ENCODE assay signal across 15 cellular contexts in genomic region chr10:86671985-86672710, GRCh38. TPM values are rescaled to one million over a fixed set of nuclear protein-coding genes. Genes with fewer than 3 reads are reported as not detected.
A peak's percentile ranks its signal among the peaks of the same experiment; 100 is the strongest.
DNase-seq lines count a peak whose midpoint lies in the region; ATAC-seq, FAIRE-seq and TF ChIP-seq lines count a peak whose summit lies in the region.
"Had no signal": no experiment of that assay in that cellular context is flagged by ENCODE, and none has a peak within 500 bp of the region (broad histone marks: within the 10 kb centered on the region; RNA-seq: fewer than 3 reads in every experiment).

No MANE protein-coding gene starts in this region.

- H3K9me3 ChIP-seq in IMR-90 (ENCODE audit: control insufficient read depth, insufficient read depth, low read length), result no peaks in the 10 kb centered on the region
- H3K9me3 ChIP-seq in HepG2 (ENCODE audit: low read length), result no peaks in the 10 kb centered on the region
- H3K9me3 ChIP-seq in stomach smooth muscle (ENCODE audit: control insufficient read depth in 2 of 2, low read length in 2 of 2), result no peaks in the 10 kb centered on the region
- no peaks in the 10 kb centered on the region for H3K9me3 ChIP-seq in GM23248 (ENCODE audit: low read depth)
- H3K9me3 ChIP-seq: Peyer's patch had no signal

- DNase-seq in IMR-90, result peak; percentile 25
- peak; percentile 87 for DNase-seq in coronary artery (ENCODE audit: low spot score)
- DNase-seq in HepG2 (ENCODE audit: low spot score), result no peak
- no peak for DNase-seq in naive thymus-derived CD8-positive, alpha-beta T cell
- DNase-seq in LoVo (ENCODE audit: low spot score), result no peak
- DNase-seq in GM23248, result no peak
- DNase-seq: activated T-cell treated with anti-CD3 and anti-CD28 coated beads, Interleukin-2, amount 50 U/mL, for 4 hours; NCI-H2081; Peyer's patch had no signal

- no peak for TF ChIP-seq CTCF in IMR-90 (conservative IDR thresholded peaks at IDR 0.05; ENCODE audit: low read depth, low read length)
- no peak for TF ChIP-seq CTCF in coronary artery (IDR thresholded peaks at IDR 0.05)
- TF ChIP-seq CTCF in HepG2 (CRISPR knock-in tag; IDR thresholded peaks at IDR 0.05), result no peak

- H3K9ac ChIP-seq in IMR-90 (ENCODE audit: low read depth, low read length) (no peak overlapping the region), HepG2 (ENCODE audit: insufficient read depth, low read depth, low read length) (no peak overlapping the region), stomach smooth muscle (ENCODE audit: low read length in 2 of 2) (peak overlapping the region; percentile 52 to 58), GM23248 (no peak overlapping the region)

- no peaks in the 10 kb centered on the region for H3F3A ChIP-seq in GM23248 (ENCODE audit: insufficient read depth)

- CTCF ChIA-PET in IMR-90 (lab: Yijun Ruan, JAX), result interaction anchor here (1.0 to 1.3 kb wide), 2 partner anchors 12 to 271 kb away, joined by 3 to 4 read pairs; no protein-coding TSS in a partner anchor
- CTCF ChIA-PET in HepG2 (lab: Yijun Ruan, JAX; ENCODE audit: low intra/inter-chr PET ratio, low total read pairs), result no interaction called here

- POLR2A ChIA-PET in IMR-90 (lab: Charles Lee; ENCODE audit: unreplicated experiment), result no interaction called here
- POLR2A ChIA-PET in HepG2 (lab: Yijun Ruan, JAX), result no interaction called here
- POLR2A ChIA-PET in naive thymus-derived CD8-positive, alpha-beta T cell (lab: Charles Lee), result no interaction called here

- H3K79me1 ChIP-seq in IMR-90 (ENCODE audit: low read depth in 1 of 2, low read length in 2 of 2), result peaks cover 0 to 15% of the 10 kb centered on the region in 2 experiments; a peak in 2 of 4 replicates

- peak overlapping the region; percentile 26 for H2AK9ac ChIP-seq in IMR-90 (replicated peaks; ENCODE audit: low read depth, low read length, poor library complexity)

- in situ Hi-C loops in IMR-90 (cut with MboI; ENCODE audit: low sequenced_read_pairs) (no loop called here), HepG2 (cut with HindIII; ENCODE audit: extremely low pct_ligation_motif_present, low pct_unique_long_range_greater_than_20kb) (no loop called here), GM23248 (cut with MboI) (no loop called here)

- BruUV-seq in IMR-90 (replicated peaks; lab: Mats Ljungman, UMichigan) (no TSS peak), HepG2 (replicated peaks; lab: Mats Ljungman, UMichigan) (no TSS peak)

- H2BK120ac ChIP-seq in IMR-90 (ENCODE audit: low read depth, low read length), result no peak overlapping the region

- no peaks in the 10 kb centered on the region for H3K36me3 ChIP-seq in IMR-90 (ENCODE audit: control insufficient read depth, insufficient read depth, low read length)
- H3K36me3 ChIP-seq in HepG2 (replicated peaks in 1 of 2; ENCODE audit: control insufficient read depth in 1 of 2, insufficient read depth in 2 of 2, low read length in 2 of 2), result no peaks in the 10 kb centered on the region
- no peaks in the 10 kb centered on the region for H3K36me3 ChIP-seq in stomach smooth muscle (ENCODE audit: control insufficient read depth in 2 of 2, insufficient read depth in 2 of 2, low read length in 2 of 2)
- H3K36me3 ChIP-seq in GM23248 (ENCODE audit: low read depth), result no peaks in the 10 kb centered on the region
- H3K36me3 ChIP-seq: Peyer's patch had no signal

- intact Hi-C loops in IMR-90 (cut with micrococcal nuclease), result no loop called here
- intact Hi-C loops in HepG2 (cut with micrococcal nuclease; ENCODE audit: unreplicated experiment), result no loop called here

- no peak for FAIRE-seq in HepG2 (lab: Jason Lieb, UNC)
- FAIRE-seq: bronchial epithelial cell, small intestine had no signal

- peak overlapping the region in 1 of 2 experiments; percentile 69; a peak in 1 of 4 replicates for H4K8ac ChIP-seq in IMR-90 (ENCODE audit: low read depth in 2 of 2, low read length in 2 of 2)

- no peak overlapping the region for H3K18ac ChIP-seq in IMR-90 (ENCODE audit: low read depth, low read length)

- no peaks in the 10 kb centered on the region for H3K79me2 ChIP-seq in HepG2 (ENCODE audit: insufficient read depth, low read length)
- H3K79me2 ChIP-seq in GM23248 (ENCODE audit: insufficient read depth), result no peaks in the 10 kb centered on the region

- H3K9me2 ChIP-seq in GM23248 (ENCODE audit: insufficient read depth), result no peaks in the 10 kb centered on the region

- H3K4me3 Mint-ChIP-seq in naive thymus-derived CD8-positive, alpha-beta T cell, result no peak overlapping the region
- H3K4me3 Mint-ChIP-seq: activated T-cell treated with anti-CD3 and anti-CD28 coated beads, Interleukin-2, amount 50 U/mL, for 4 hours; CD14-positive monocyte had no signal

- H3K9me1 ChIP-seq in IMR-90 (ENCODE audit: insufficient read depth, low read length), result peaks cover 18% of the 10 kb centered on the region

- peak overlapping the region; percentile 4; the same call in 1 of the 2 replicates for H2AK5ac ChIP-seq in IMR-90 (ENCODE audit: low read depth, low read length)

- H3K4me2 ChIP-seq in IMR-90 (ENCODE audit: low read depth, low read length), result peak overlapping the region; percentile 75
- no peak overlapping the region for H3K4me2 ChIP-seq in HepG2 (ENCODE audit: low read depth, low read length)
- no peak overlapping the region for H3K4me2 ChIP-seq in GM23248 (ENCODE audit: unreplicated experiment)

- no peaks in the 10 kb centered on the region for H3K9me3 Mint-ChIP-seq in naive thymus-derived CD8-positive, alpha-beta T cell
- H3K9me3 Mint-ChIP-seq: activated T-cell treated with anti-CD3 and anti-CD28 coated beads, Interleukin-2, amount 50 U/mL, for 4 hours; CD14-positive monocyte had no signal

- H3K23ac ChIP-seq in IMR-90 (ENCODE audit: low read depth, low read length), result 0 out of 2 replicates have a peak overlapping the region, but pooled peaks have one; percentile 37

- H3K4me3 ChIP-seq in IMR-90 (ENCODE audit: insufficient read depth, low read depth, low read length) (no peak overlapping the region), coronary artery (peak overlapping the region; percentile 72), HepG2 (replicated peaks in 1 of 3; ENCODE audit: insufficient read depth in 1 of 3, low read depth in 2 of 3, low read length in 3 of 3) (no peak overlapping the region), stomach smooth muscle (ENCODE audit: low read length in 2 of 2) (peak overlapping the region; percentile 77 to 87), GM23248 (no peak overlapping the region)
- H3K4me3 ChIP-seq: Peyer's patch had no signal

- H3K4ac ChIP-seq in IMR-90 (ENCODE audit: low read depth, low read length), result peak overlapping the region; percentile 54

- H3K27me3 ChIP-seq in IMR-90 (ENCODE audit: control insufficient read depth, insufficient read depth, low read length), result no peaks in the 10 kb centered on the region
- H3K27me3 ChIP-seq in HepG2 (ENCODE audit: control insufficient read depth in 1 of 2, insufficient read depth in 2 of 2, low read length in 2 of 2), result peaks cover 12 to 64% of the 10 kb centered on the region in 2 experiments; a peak in 4 of 5 replicates
- no peaks in the 10 kb centered on the region for H3K27me3 ChIP-seq in stomach smooth muscle (ENCODE audit: control insufficient read depth in 1 of 2, insufficient read depth in 2 of 2, low read length in 2 of 2)
- H3K27me3 ChIP-seq in GM23248 (replicated peaks; ENCODE audit: insufficient read depth), result no peaks in the 10 kb centered on the region
- H3K27me3 ChIP-seq: Peyer's patch had no signal

- no peak overlapping the region for H3K56ac ChIP-seq in IMR-90 (ENCODE audit: extremely low read depth, insufficient read depth, low read length)

- no peak overlapping the region for H3K27ac Mint-ChIP-seq in naive thymus-derived CD8-positive, alpha-beta T cell
- H3K27ac Mint-ChIP-seq: CD14-positive monocyte had no signal

- WGBS in IMR-90 (ENCODE audit: extremely low coverage in 2 of 2, insufficient read length in 1 of 2), 2 experiments, result 50% methylated on average over 2 of the region's 12 CpGs; no CpG with 5 or more reads in 1 of the 2 experiments
- WGBS in HepG2 (ENCODE audit: low lambda C conversion rate), result 2% methylated on average over 3 of the region's 12 CpGs
- 64 to 72% methylated on average over 12 of the region's 12 CpGs for WGBS in GM23248 (ENCODE audit: low coverage in 1 of 2, low lambda C conversion rate in 2 of 2, missing lambda C conversion rate in 2 of 2), 2 experiments

- H2BK5ac ChIP-seq in IMR-90 (ENCODE audit: low read depth, low read length, poor library complexity, severe bottlenecking), result no peak overlapping the region

- no peaks in the 10 kb centered on the region for H4K20me1 ChIP-seq in IMR-90 (ENCODE audit: insufficient read depth, low read length)
- H4K20me1 ChIP-seq in HepG2 (ENCODE audit: insufficient read depth, low read length), result no peaks in the 10 kb centered on the region; the same call in 1 of the 2 replicates
- no peaks in the 10 kb centered on the region for H4K20me1 ChIP-seq in GM23248 (ENCODE audit: insufficient read depth)

- peaks cover 42% of the 10 kb centered on the region for H3K4me1 ChIP-seq in IMR-90 (ENCODE audit: control insufficient read depth, insufficient read depth, low read length)
- H3K4me1 ChIP-seq in HepG2 (ENCODE audit: insufficient read depth, low read length), result no peaks in the 10 kb centered on the region
- H3K4me1 ChIP-seq in stomach smooth muscle (ENCODE audit: control insufficient read depth, insufficient read depth, low read length), result peaks cover 89% of the 10 kb centered on the region
- H3K4me1 ChIP-seq in GM23248 (ENCODE audit: insufficient read depth), result no peaks in the 10 kb centered on the region

- H3K4me1 Mint-ChIP-seq in naive thymus-derived CD8-positive, alpha-beta T cell, result no peaks in the 10 kb centered on the region
- H3K4me1 Mint-ChIP-seq: CD14-positive monocyte had no signal

- no peak overlapping the region for H3K27ac ChIP-seq in IMR-90 (ENCODE audit: insufficient read depth, low read length)
- peak overlapping the region; percentile 95 to 98 for H3K27ac ChIP-seq in coronary artery
- no peak overlapping the region for H3K27ac ChIP-seq in HepG2 (ENCODE audit: extremely low read length, insufficient read depth, low read length)
- peak overlapping the region; percentile 97 for H3K27ac ChIP-seq in stomach smooth muscle (ENCODE audit: low read length)
- H3K27ac ChIP-seq in GM23248, result no peak overlapping the region

- H2AFZ ChIP-seq in IMR-90 (replicated peaks; ENCODE audit: low read length, poor library complexity), result peak overlapping the region; percentile 80
- no peak overlapping the region for H2AFZ ChIP-seq in HepG2 (ENCODE audit: low read length)
- H2AFZ ChIP-seq in GM23248, result no peak overlapping the region

- peak overlapping the region; percentile 36; the same call in 1 of the 2 replicates for H2BK20ac ChIP-seq in IMR-90 (ENCODE audit: low read depth, low read length)

- no peaks in the 10 kb centered on the region for H3K27me3 Mint-ChIP-seq in naive thymus-derived CD8-positive, alpha-beta T cell

- no peaks in the 10 kb centered on the region for H3K36me3 Mint-ChIP-seq in naive thymus-derived CD8-positive, alpha-beta T cell
- H3K36me3 Mint-ChIP-seq: CD14-positive monocyte had no signal

- H4K5ac ChIP-seq in IMR-90 (ENCODE audit: low read depth, low read length), result no peak overlapping the region

- TF ChIP-seq EP300 in HepG2 (IDR thresholded peaks at IDR 0.05; ENCODE audit: low read depth in 2 of 2, low read length in 2 of 2), result no peak
- no peak for TF ChIP-seq EP300 in HepG2 (CRISPR knock-in tag; IDR thresholded peaks at IDR 0.05; ENCODE audit: borderline replicate concordance)

- no peak overlapping the region for H4K91ac ChIP-seq in IMR-90 (ENCODE audit: insufficient read depth, low read depth, low read length)

- ATAC-seq in IMR-90 (ENCODE audit: low read depth), result peak; percentile 55
- ATAC-seq in HepG2, result peak; percentile 35
- ATAC-seq in HG03135 (IDR thresholded peaks at IDR 0.05; ENCODE audit: unreplicated experiment), result no peak
- ATAC-seq in naive thymus-derived CD8-positive, alpha-beta T cell, result no peak
- ATAC-seq: activated T-cell treated with anti-CD3 and anti-CD28 coated beads, Interleukin-2, amount 50 U/mL, for 4 hours had no signal

- TF ChIP-seq RAD21 in IMR-90 (IDR thresholded peaks at IDR 0.05; ENCODE audit: low read length) (no peak), HepG2 (CRISPR knock-in tag; IDR thresholded peaks at IDR 0.05) (no peak)

- TF ChIP-seq POLR2A in IMR-90 (IDR thresholded peaks at IDR 0.05; ENCODE audit: low read depth, low read length) (no peak), HepG2 (IDR thresholded peaks at IDR 0.05; ENCODE audit: insufficient read depth in 1 of 2, low read depth in 2 of 2, low read length in 2 of 2) (no peak)

- H3K14ac ChIP-seq in IMR-90 (replicated peaks; ENCODE audit: low read depth, low read length), result peak overlapping the region; percentile 52; the same call in 1 of the 2 replicates

- dilution Hi-C loops in IMR-90 (cut with HindIII; ENCODE audit: low sequenced_read_pairs, unreplicated experiment), result no loop called here

- no peak overlapping the region for H2BK15ac ChIP-seq in IMR-90 (ENCODE audit: low read depth, low read length)

RNA-seq across cellular contexts. Expression of gene LDB3, which starts 3.8 kb away (rescaled TPM):
- total RNA-seq in IMR-90 (2012; rRNA removed) (0.28 and 0.36 TPM in 2 replicates), HepG2 (2016; rRNA removed; fragmentation: Illumina TruSeq; extraction: Trizol) (not detected in 2 replicates)
- polyA plus RNA-seq in IMR-90 (2012; rRNA removed) (2.6 and 3.2 TPM in 2 replicates), HepG2 (2011; rRNA removed) (not detected in 2 replicates), GM23248 (2016; fragmentation: Nextera tagmentation; extraction: Ambion mirVana) (0.05 and 0.08 TPM in 2 replicates)
- polyA plus RNA-seq in IMR-90 (2012; cell fraction: cytosol; rRNA removed), result 1.6 and 1.7 TPM in 2 replicates
- polyA plus RNA-seq in IMR-90 (2012; cell fraction: nucleus; rRNA removed; ENCODE audit: low replicate concordance), result 2.6 and 4.0 TPM in 2 replicates
- not detected in 2 replicates for total RNA-seq in HepG2 (2016; cell fraction: cytosol; rRNA removed; fragmentation: Illumina TruSeq; extraction: Trizol; ENCODE audit: low read depth)
- total RNA-seq in HepG2 (2016; cell fraction: insoluble cytoplasmic fraction; rRNA removed; fragmentation: Illumina TruSeq; extraction: Trizol), result not detected in 2 replicates
- not detected in 2 replicates for total RNA-seq in HepG2 (2016; cell fraction: membrane; rRNA removed; fragmentation: Illumina TruSeq; extraction: Trizol)
- total RNA-seq in HepG2 (2016; cell fraction: nucleus; rRNA removed; fragmentation: Illumina TruSeq; extraction: Trizol), result not detected in 2 replicates
- polyA plus RNA-seq in HepG2 (2011; cell fraction: cytosol; rRNA removed), result not detected in 2 replicates
- polyA plus RNA-seq in HepG2 (2011; cell fraction: nucleus; rRNA removed), result not detected in 2 replicates
- not detected in 2 replicates for polyA plus RNA-seq in HepG2 (2012)
- polyA plus RNA-seq in HepG2 (2016; cell fraction: cytosol; fragmentation: Illumina TruSeq; extraction: Trizol; ENCODE audit: low read depth), result not detected in 2 replicates
- not detected in 2 replicates for polyA plus RNA-seq in HepG2 (2016; cell fraction: insoluble cytoplasmic fraction; fragmentation: Illumina TruSeq; extraction: Trizol; ENCODE audit: low read depth)
- not detected in 2 replicates for polyA plus RNA-seq in HepG2 (2016; cell fraction: membrane; fragmentation: Illumina TruSeq; extraction: Trizol; ENCODE audit: low read depth)
- not detected in 2 replicates for polyA plus RNA-seq in HepG2 (2016; cell fraction: nucleus; fragmentation: Illumina TruSeq; extraction: Trizol; ENCODE audit: insufficient read depth, low read depth)
- polyA minus RNA-seq in HepG2 (2011; rRNA and poly(A)+ RNA removed; ENCODE audit: low replicate concordance), result 5.5 TPM in 1 of 2 replicates, not detected in the other
- not detected in 2 replicates for polyA minus RNA-seq in HepG2 (2011; cell fraction: cytosol; rRNA and poly(A)+ RNA removed)
- not detected in 2 replicates for polyA minus RNA-seq in HepG2 (2011; cell fraction: nucleus; rRNA and poly(A)+ RNA removed)
- total RNA-seq in naive thymus-derived CD8-positive, alpha-beta T cell, result under 1 TPM; 0.08 to 0.29 TPM
- not detected for polyA plus RNA-seq in naive thymus-derived CD8-positive, alpha-beta T cell
- total RNA-seq in GM23248 (2014; rRNA removed; shearing (Covaris generic)), result under 0.01 and 0.11 TPM in 2 replicates
- total RNA-seq: bronchial epithelial cell, lung microvascular endothelial cell had no signal
- polyA plus RNA-seq: CD14-positive monocyte had no signal

RNA-seq across cellular contexts. Expression of gene OPN4, which starts 17.8 kb away (rescaled TPM):
- total RNA-seq in IMR-90 (2012; rRNA removed), result not detected in 2 replicates
- polyA plus RNA-seq in IMR-90 (2012; rRNA removed), result 0.03 TPM in 1 of 2 replicates, not detected in the other
- polyA plus RNA-seq in IMR-90 (2012; cell fraction: cytosol; rRNA removed), result not detected in 2 replicates
- 0.04 and 0.05 TPM in 2 replicates for polyA plus RNA-seq in IMR-90 (2012; cell fraction: nucleus; rRNA removed; ENCODE audit: low replicate concordance)
- total RNA-seq in HepG2 (2016; rRNA removed; fragmentation: Illumina TruSeq; extraction: Trizol), result not detected in 2 replicates
- total RNA-seq in HepG2 (2016; cell fraction: cytosol; rRNA removed; fragmentation: Illumina TruSeq; extraction: Trizol; ENCODE audit: low read depth), result not detected in 2 replicates
- not detected in 2 replicates for total RNA-seq in HepG2 (2016; cell fraction: insoluble cytoplasmic fraction; rRNA removed; fragmentation: Illumina TruSeq; extraction: Trizol)
- total RNA-seq in HepG2 (2016; cell fraction: membrane; rRNA removed; fragmentation: Illumina TruSeq; extraction: Trizol), result not detected in 2 replicates
- total RNA-seq in HepG2 (2016; cell fraction: nucleus; rRNA removed; fragmentation: Illumina TruSeq; extraction: Trizol), result not detected in 2 replicates
- polyA plus RNA-seq in HepG2 (2011; rRNA removed), result not detected in 2 replicates
- not detected in 2 replicates for polyA plus RNA-seq in HepG2 (2011; cell fraction: cytosol; rRNA removed)
- not detected in 2 replicates for polyA plus RNA-seq in HepG2 (2011; cell fraction: nucleus; rRNA removed)
- not detected in 2 replicates for polyA plus RNA-seq in HepG2 (2012)
- polyA plus RNA-seq in HepG2 (2016; cell fraction: cytosol; fragmentation: Illumina TruSeq; extraction: Trizol; ENCODE audit: low read depth), result not detected in 2 replicates
- not detected in 2 replicates for polyA plus RNA-seq in HepG2 (2016; cell fraction: insoluble cytoplasmic fraction; fragmentation: Illumina TruSeq; extraction: Trizol; ENCODE audit: low read depth)
- not detected in 2 replicates for polyA plus RNA-seq in HepG2 (2016; cell fraction: membrane; fragmentation: Illumina TruSeq; extraction: Trizol; ENCODE audit: low read depth)
- not detected in 2 replicates for polyA plus RNA-seq in HepG2 (2016; cell fraction: nucleus; fragmentation: Illumina TruSeq; extraction: Trizol; ENCODE audit: insufficient read depth, low read depth)
- not detected in 2 replicates for polyA minus RNA-seq in HepG2 (2011; rRNA and poly(A)+ RNA removed; ENCODE audit: low replicate concordance)
- polyA minus RNA-seq in HepG2 (2011; cell fraction: cytosol; rRNA and poly(A)+ RNA removed), result not detected in 2 replicates
- polyA minus RNA-seq in HepG2 (2011; cell fraction: nucleus; rRNA and poly(A)+ RNA removed), result not detected in 2 replicates
- total RNA-seq in naive thymus-derived CD8-positive, alpha-beta T cell, result not detected
- not detected for polyA plus RNA-seq in naive thymus-derived CD8-positive, alpha-beta T cell
- not detected in 2 replicates for total RNA-seq in GM23248 (2014; rRNA removed; shearing (Covaris generic))
- not detected in 2 replicates for polyA plus RNA-seq in GM23248 (2016; fragmentation: Nextera tagmentation; extraction: Ambion mirVana)
- total RNA-seq: activated T-cell treated with anti-CD3 and anti-CD28 coated beads, Interleukin-2, amount 50 U/mL, for 4 hours; bronchial epithelial cell; lung microvascular endothelial cell; Peyer's patch had no signal
- polyA plus RNA-seq: CD14-positive monocyte had no signal

Comparison
In these comparisons a context has a peak if more than half of its experiments do, and no peak if none do; other contexts are left out.
1. ATAC-seq: peak in IMR-90 (single experiment) and HepG2 (single experiment); none in HG03135 (single experiment) and naive thymus-derived CD8-positive, alpha-beta T cell (0 of 2).
2. DNase-seq: peak in IMR-90 (single experiment) and coronary artery (single experiment); none in HepG2 (single experiment), naive thymus-derived CD8-positive, alpha-beta T cell (0 of 10), LoVo (single experiment) and GM23248 (single experiment).
3. H3K27ac ChIP-seq: peak in coronary artery (2 of 2) and stomach smooth muscle (single experiment); none in IMR-90 (single experiment), HepG2 (single experiment) and GM23248 (single experiment).
4. H3K4me3 ChIP-seq: peak in coronary artery (single experiment) and stomach smooth muscle (2 of 2); none in IMR-90 (single experiment), HepG2 (0 of 3) and GM23248 (single experiment).
5. H3K9ac ChIP-seq: peak in stomach smooth muscle (2 of 2); none in IMR-90 (single experiment), HepG2 (single experiment) and GM23248 (single experiment).